15 cellular contexts compared by ENCODE assay signal in the genomic region with DNA sequence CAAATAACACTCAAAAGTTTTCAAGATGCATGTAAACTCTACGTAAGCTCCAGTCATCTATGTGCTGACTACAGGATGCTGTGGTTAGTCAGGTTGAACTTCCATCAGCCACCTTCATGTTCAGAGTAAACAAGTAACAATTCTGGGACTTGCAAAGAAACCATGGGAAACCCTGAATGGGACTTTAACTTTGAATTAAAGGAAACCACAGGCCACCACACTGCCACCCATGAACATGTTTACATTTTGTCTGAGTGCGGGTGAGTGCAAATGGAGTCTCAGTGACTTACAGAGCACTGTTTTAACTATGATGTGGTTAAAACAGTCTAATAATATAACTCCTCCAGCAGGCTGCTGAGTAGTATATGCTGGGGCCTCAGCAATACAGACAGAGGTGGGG. TPM values are rescaled to one million over a fixed set of nuclear protein-coding genes. Genes with fewer than 3 reads are reported as not detected.
DNase-seq lines count a peak whose midpoint lies in the region; ATAC-seq and TF ChIP-seq lines count a peak whose summit lies in the region.
"Had no signal": no experiment of that assay in that cellular context is flagged by ENCODE, and none has a peak within 500 bp of the region (broad histone marks: within the 10 kb centered on the region; RNA-seq: fewer than 3 reads in every experiment).

No MANE protein-coding gene starts in this region.

- no TSS peak for BruUV-seq in A673 (replicated peaks; lab: Mats Ljungman, UMichigan)

- WGBS in transverse colon (ENCODE audit: low coverage in 1 of 2), 2 donors = 60 to 64% methylated on average over 1 to 2 of the region's 2 CpGs

- H3K4me1 ChIP-seq in left ventricle myocardium inferior = no peaks in the 10 kb centered on the region
- peaks cover 17 to 45% (median 29%) of the 10 kb centered on the region in 4 donors for H3K4me1 ChIP-seq in transverse colon
- H3K4me1 ChIP-seq in A673 (ENCODE audit: insufficient read depth, low read length, poor library complexity, severe bottlenecking) = no peaks in the 10 kb centered on the region
- H3K4me1 ChIP-seq: HAP-1 had no signal

- H3K27ac ChIP-seq in left ventricle myocardium inferior (replicated peaks) (no peak overlapping the region), transverse colon (no peak overlapping the region), A673 (ENCODE audit: low read depth, low read length, poor library complexity, severe bottlenecking) (no peak overlapping the region)
- H3K27ac ChIP-seq: esophagus muscularis mucosa, suprapubic skin had no signal

- intact Hi-C loops in left cardiac atrium (cut with DNase I) (loop anchor here (5.0 to 10.0 kb wide), 2 partner anchors 127 to 129 kb away; no protein-coding TSS in a partner anchor), left ventricle myocardium inferior (cut with micrococcal nuclease) (no loop called here), transverse colon (cut with DNase I; ENCODE audit: low total_unique reads) (no loop called here), A673 (cut with micrococcal nuclease; ENCODE audit: unreplicated experiment) (loop anchor here (10.0 kb wide), 1 partner anchor 229 kb away; no protein-coding TSS in a partner anchor)

- H3K4me3 ChIP-seq in left ventricle myocardium inferior (no peak overlapping the region), transverse colon (no peak overlapping the region), A673 (ENCODE audit: low read depth, low read length, poor library complexity, severe bottlenecking) (no peak overlapping the region)
- H3K4me3 ChIP-seq: esophagus muscularis mucosa, HAP-1, MG63, suprapubic skin had no signal

- H3K27me3 ChIP-seq in left ventricle myocardium inferior (ENCODE audit: low read depth) (no peaks in the 10 kb centered on the region), transverse colon (no peaks in the 10 kb centered on the region), A673 (replicated peaks; ENCODE audit: insufficient read depth, low read depth, low read length, poor library complexity) (no peaks in the 10 kb centered on the region)
- H3K27me3 ChIP-seq: esophagus muscularis mucosa, MG63, suprapubic skin had no signal

- no peaks in the 10 kb centered on the region for H3K9me3 ChIP-seq in left ventricle myocardium inferior (replicated peaks)
- H3K9me3 ChIP-seq in transverse colon = no peaks in the 10 kb centered on the region
- no peaks in the 10 kb centered on the region for H3K9me3 ChIP-seq in A673 (ENCODE audit: low read depth, low read length, poor library complexity, severe bottlenecking)
- H3K9me3 ChIP-seq: esophagus muscularis mucosa, HAP-1, MG63, suprapubic skin had no signal

- in situ Hi-C loops in transverse colon (cut with MboI; ENCODE audit: low pct_ligation_motif_present in 1 of 4, low pct_unique_long_range_greater_than_20kb in 1 of 4, low sequenced_read_pairs in 3 of 4) = no loop called here

- DNase-seq in left cardiac atrium (no peak), left ventricle myocardium inferior (no peak), transverse colon (peak; percentile 33), middle frontal gyrus (ENCODE audit: extremely low spot score, low spot score) (no peak), A673 (ENCODE audit: low spot score) (no peak)
- peak; percentile 61 for DNase-seq in activated CD8-positive, alpha-beta memory T cell treated with anti-CD3 and anti-CD28 coated beads, Interleukin-2, amount 50 U/mL, for 1 hour (ENCODE audit: extremely low read depth)
- peak; percentile 55 for DNase-seq in effector CD8-positive, alpha-beta T cell (lab: John Stamatoyannopoulos, UW)
- DNase-seq: GDM1, MG63, naive B cell, NCI-H510A treated with DMSO at 0.1 percent for 48 hours had no signal

- CTCF ChIA-PET in A673 (lab: Charles Lee) = no interaction called here

- TF ChIP-seq POLR2A in transverse colon (IDR thresholded peaks at IDR 0.05) = no peak

- no peak for TF ChIP-seq CTCF in left ventricle myocardium inferior (IDR thresholded peaks at IDR 0.05; ENCODE audit: borderline replicate concordance)
- TF ChIP-seq CTCF in transverse colon (IDR thresholded peaks at IDR 0.05) = no peak
- no peak for TF ChIP-seq CTCF in A673 (conservative IDR thresholded peaks at IDR 0.05; ENCODE audit: low read depth, low read length)

- TF ChIP-seq EP300 in transverse colon (IDR thresholded peaks at IDR 0.05; ENCODE audit: low read depth) = no peak

- ATAC-seq in left cardiac atrium (peak; percentile 13 to 28), GM21717 (IDR thresholded peaks at IDR 0.05; ENCODE audit: unreplicated experiment) (no peak)

- POLR2A ChIA-PET in A673 (lab: Charles Lee; ENCODE audit: low non-redundant PET) = no interaction called here

- no peaks in the 10 kb centered on the region for H3K36me3 ChIP-seq in left ventricle myocardium inferior
- H3K36me3 ChIP-seq in transverse colon = no peaks in the 10 kb centered on the region
- no peaks in the 10 kb centered on the region for H3K36me3 ChIP-seq in A673 (ENCODE audit: insufficient read depth, low read length, poor library complexity, severe bottlenecking)
- H3K36me3 ChIP-seq: esophagus muscularis mucosa, HAP-1, MG63, suprapubic skin had no signal

RNA-seq across cellular contexts. Expression of gene SYTL2, which starts 12.9 kb away (rescaled TPM):
- total RNA-seq in left cardiac atrium (10 to 100 TPM in 1 of 2 donors, 1 to 10 TPM in 1; 7.2 to 12.4 TPM), left ventricle myocardium inferior (3.8 TPM), transverse colon (1,000 to 10,000 TPM in 1 of 4 donors, 100 to 1,000 TPM in 3; 140 to 1,280 (median 344) TPM), A673 (2021) (0.59 and 0.77 TPM in 2 replicates)

RNA-seq across cellular contexts. Expression of gene CCDC83, which starts 31.4 kb away (rescaled TPM):
- total RNA-seq in left cardiac atrium (not detected), left ventricle myocardium inferior (not detected), transverse colon (not detected), A673 (2021) (not detected in 2 replicates)
- total RNA-seq: esophagus muscularis mucosa, suprapubic skin had no signal

Comparison
In these comparisons a context has a peak if more than half of its experiments do, and no peak if none do; other contexts are left out.
1. intact Hi-C loops: an anchor here in left cardiac atrium (5.0 to 10.0 kb wide) and A673 (10.0 kb wide); none called in left ventricle myocardium inferior and transverse colon.
2. DNase-seq: peak in activated CD8-positive, alpha-beta memory T cell treated with anti-CD3 and anti-CD28 coated beads, Interleukin-2, amount 50 U/mL, for 1 hour (single experiment), effector CD8-positive, alpha-beta T cell (single experiment) and transverse colon (single experiment); none in left cardiac atrium (single experiment), left ventricle myocardium inferior (single experiment), middle frontal gyrus (single experiment) and A673 (single experiment).
3. RNA of gene SYTL2, which starts 12.9 kb away (total RNA-seq): 140 to 1,280 TPM in transverse colon; 7.2 to 12.4 TPM in left cardiac atrium, 3.8 TPM in left ventricle myocardium inferior (single experiment) and 0.59 to 0.77 TPM in A673; every median in the first group is over 10 times any median in the second.